13 cellular contexts compared by ENCODE assay signal in genomic region chr9:87270241-87271234, GRCh38.
DNase-seq lines count a peak whose midpoint lies in the region; ATAC-seq, FAIRE-seq and TF ChIP-seq lines count a peak whose summit lies in the region.
"Had no signal": no experiment of that assay in that cellular context is flagged by ENCODE, and none has a peak within 500 bp of the region (broad histone marks: within the 10 kb centered on the region; RNA-seq: fewer than 3 reads in every experiment).

No MANE protein-coding gene starts in this region.

- H3K4me3 ChIP-seq in breast epithelium (peak overlapping the region in 1 of 3 donors; percentile 37), mesodermal cell (ENCODE audit: extremely low read depth, insufficient read depth, low read length, poor library complexity, severe bottlenecking) (no peak overlapping the region), BE2C (ENCODE audit: low read depth, low read length) (no peak overlapping the region)
- H3K4me3 ChIP-seq: A549 had no signal

- no peak for TF ChIP-seq CTCF in breast epithelium (IDR thresholded peaks at IDR 0.05)
- TF ChIP-seq CTCF in MCF 10A (IDR thresholded peaks at IDR 0.05; ENCODE audit: unreplicated experiment): no peak
- TF ChIP-seq CTCF in BE2C (IDR thresholded peaks at IDR 0.05; ENCODE audit: low read depth, low read length): no peak

- no TSS peak for BruUV-seq in MCF 10A (replicated peaks; lab: Mats Ljungman, UMichigan)

- peak; percentile 83 for FAIRE-seq in urothelium cell line (lab: Jason Lieb, UNC)
- FAIRE-seq: A549 had no signal

- CTCF ChIA-PET in MCF 10A (lab: Yijun Ruan, JAX): interaction anchor here (0.6 kb wide), 1 partner anchor 655 kb away, joined by 3 read pairs; no protein-coding TSS in a partner anchor

- H3K27me3 ChIP-seq in breast epithelium (no peaks in the 10 kb centered on the region), BE2C (no peaks in the 10 kb centered on the region)

- H3K27ac ChIP-seq in breast epithelium (peak overlapping the region; percentile 17 to 86), mesodermal cell (ENCODE audit: low read depth, low read length, severe bottlenecking) (peak overlapping the region; percentile 46)
- H3K27ac ChIP-seq: A549 had no signal

- no peak for TF ChIP-seq POLR2A in breast epithelium (IDR thresholded peaks at IDR 0.05)

- no peak for ATAC-seq in HG02610 (IDR thresholded peaks at IDR 0.05; ENCODE audit: unreplicated experiment)
- ATAC-seq: A549; HCT116; naive thymus-derived CD4-positive, alpha-beta T cell had no signal

- no peaks in the 10 kb centered on the region for H3K9me3 Mint-ChIP-seq in MCF 10A (ENCODE audit: unreplicated experiment)
- H3K9me3 Mint-ChIP-seq: activated naive CD4-positive, alpha-beta T cell treated with anti-CD3 and anti-CD28 coated beads for 36 hours; naive thymus-derived CD4-positive, alpha-beta T cell had no signal

- H3K9me3 ChIP-seq in breast epithelium (no peaks in the 10 kb centered on the region), mesodermal cell (ENCODE audit: control insufficient read depth, low read length) (no peaks in the 10 kb centered on the region), BE2C (no peaks in the 10 kb centered on the region)
- H3K9me3 ChIP-seq: A549 had no signal

- no peaks in the 10 kb centered on the region for H3K36me3 Mint-ChIP-seq in MCF 10A (ENCODE audit: insufficient read depth, unreplicated experiment)
- H3K36me3 Mint-ChIP-seq: naive thymus-derived CD4-positive, alpha-beta T cell had no signal

- H3K27me3 Mint-ChIP-seq in MCF 10A (ENCODE audit: insufficient read depth, unreplicated experiment): no peaks in the 10 kb centered on the region

- no peak for DNase-seq in breast epithelium (ENCODE audit: low spot score in 2 of 2)
- no peak for DNase-seq in MCF 10A (ENCODE audit: unreplicated experiment)
- peak; percentile 54 for DNase-seq in ecto neural progenitor cell (ENCODE audit: low spot score)
- DNase-seq in urothelium cell line (ENCODE audit: low spot score): peak; percentile 29
- DNase-seq in BE2C: no peak
- no peak for DNase-seq in stimulated activated CD4-positive, alpha-beta T cell treated with anti-CD3 and anti-CD28 coated beads, Interleukin-2, amount 100 ng/mL, for 48 hours
- DNase-seq: activated naive CD4-positive, alpha-beta T cell treated with anti-CD3 and anti-CD28 coated beads for 36 hours; foreskin melanocyte; naive thymus-derived CD4-positive, alpha-beta T cell had no signal

- no peak overlapping the region for H3K4me3 Mint-ChIP-seq in MCF 10A (ENCODE audit: unreplicated experiment)
- H3K4me3 Mint-ChIP-seq: activated naive CD4-positive, alpha-beta T cell treated with anti-CD3 and anti-CD28 coated beads for 36 hours; naive thymus-derived CD4-positive, alpha-beta T cell had no signal

- H3K4me1 ChIP-seq in breast epithelium (peaks cover 5 to 6% of the 10 kb centered on the region in 2 donors), mesodermal cell (ENCODE audit: control insufficient read depth, insufficient read depth, low read length, poor library complexity, severe bottlenecking) (peaks cover 5% of the 10 kb centered on the region), BE2C (no peaks in the 10 kb centered on the region)
- H3K4me1 ChIP-seq: A549 had no signal

- 89 to 96% methylated on average over 9 to 14 of the region's 24 CpGs for WGBS in mesodermal cell (ENCODE audit: insufficient coverage in 2 of 2), 2 experiments

- POLR2A ChIA-PET in MCF 10A (lab: Yijun Ruan, JAX): no interaction called here

- no peak overlapping the region for H3K27ac Mint-ChIP-seq in MCF 10A (ENCODE audit: low read depth, unreplicated experiment)
- H3K27ac Mint-ChIP-seq: activated naive CD4-positive, alpha-beta T cell treated with anti-CD3 and anti-CD28 coated beads for 36 hours; naive thymus-derived CD4-positive, alpha-beta T cell had no signal

- peaks cover 6% of the 10 kb centered on the region for H3K4me1 Mint-ChIP-seq in MCF 10A (ENCODE audit: insufficient read depth, unreplicated experiment)

- intact Hi-C loops in breast epithelium (cut with DNase I; ENCODE audit: low total_unique reads): no loop called here
- intact Hi-C loops in MCF 10A (cut with micrococcal nuclease): no loop called here

- no peaks in the 10 kb centered on the region for H3K36me3 ChIP-seq in breast epithelium
- H3K36me3 ChIP-seq in mesodermal cell (ENCODE audit: control insufficient read depth, insufficient read depth, low read length): no peaks in the 10 kb centered on the region
- H3K36me3 ChIP-seq in BE2C: no peaks in the 10 kb centered on the region

Comparison
In these comparisons a context has a peak if more than half of its experiments do, and no peak if none do; other contexts are left out.
1. DNase-seq: peak in ecto neural progenitor cell (single experiment) and urothelium cell line (single experiment); none in breast epithelium (0 of 2), MCF 10A (single experiment), BE2C (single experiment) and stimulated activated CD4-positive, alpha-beta T cell treated with anti-CD3 and anti-CD28 coated beads, Interleukin-2, amount 100 ng/mL, for 48 hours (0 of 2).